ENCODE assay signal across 31 cellular contexts in the genomic region with DNA sequence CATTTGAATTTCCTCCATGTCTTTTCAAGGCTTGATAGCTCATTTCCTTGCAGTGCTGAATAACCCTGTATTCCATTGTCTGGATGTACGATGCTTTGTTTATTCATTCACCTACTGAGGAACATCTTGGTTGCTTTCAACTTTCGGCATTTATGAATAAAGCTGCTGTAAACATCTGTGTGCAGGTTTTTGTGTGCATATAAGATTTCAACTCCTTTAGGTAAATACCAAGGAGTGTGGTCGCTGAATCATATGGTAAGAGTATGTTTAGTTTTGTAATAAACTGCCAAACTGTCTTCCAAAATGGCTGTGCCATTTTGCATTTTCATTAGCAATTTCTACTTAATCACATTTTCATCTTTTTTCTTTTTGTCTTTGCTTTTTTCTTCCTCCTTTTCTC.
"Had no signal": no experiment of that assay in that cellular context is flagged by ENCODE, and none has a peak within 500 bp of the region (broad histone marks: within the 10 kb centered on the region; RNA-seq: fewer than 3 reads in every experiment).

No MANE protein-coding gene starts in this region.

- H3K27ac Mint-ChIP-seq: naive thymus-derived CD8-positive, alpha-beta T cell; natural killer cell treated with Interleukin-12 subunit alpha and Interleukin-12 subunit beta and Interleukin-15 and Interleukin-18, amount 100 ng/mL, for 72 hours; neural progenitor cell; progenitor cell of endocrine pancreas; stimulated activated memory B cell treated with anti-CD40 and anti-IgM and Interleukin-4, amounts not matched to agents 10 μg/mL and 1 μg/mL and 100 μg/mL, for 72 hours; stimulated activated naive CD8-positive, alpha-beta T cell treated with anti-CD3 and anti-CD28 coated beads, Interleukin-15, amount 100 ng/mL, for 72 hours; type B pancreatic cell had no signal

- H3K4me1 Mint-ChIP-seq: neural progenitor cell; stimulated activated memory B cell treated with anti-CD40 and anti-IgM and Interleukin-4, amounts not matched to agents 10 μg/mL and 1 μg/mL and 100 μg/mL, for 72 hours; stimulated activated naive CD8-positive, alpha-beta T cell treated with anti-CD3 and anti-CD28 coated beads, Interleukin-15, amount 100 ng/mL, for 72 hours had no signal

- ATAC-seq: naive thymus-derived CD8-positive, alpha-beta T cell; natural killer cell treated with Interleukin-12 subunit alpha and Interleukin-12 subunit beta and Interleukin-15 and Interleukin-18, amount 100 ng/mL, for 72 hours; psoas muscle; right cardiac atrium; sciatic nerve; stimulated activated memory B cell treated with anti-CD40 and anti-IgM and Interleukin-4, amounts not matched to agents 10 μg/mL and 1 μg/mL and 100 μg/mL, for 72 hours; stimulated activated naive CD8-positive, alpha-beta T cell treated with anti-CD3 and anti-CD28 coated beads, Interleukin-15, amount 100 ng/mL, for 72 hours; stimulated activated naive CD8-positive, alpha-beta T cell treated with anti-CD3 and anti-CD28 coated beads, Interleukin-15, Interleukin-2, amounts not matched to agents 100 U/mL and 50 U/mL, for 24 hours; upper lobe of right lung had no signal

- DNase-seq: naive thymus-derived CD8-positive, alpha-beta T cell; occipital lobe; ovary; posterior cingulate gyrus; psoas muscle; right cardiac atrium; spleen; stimulated activated CD4-positive, alpha-beta T cell treated with anti-CD3 and anti-CD28 coated beads, Interleukin-12 subunit alpha, Interleukin-12 subunit beta, amount 100 ng/mL, for 4 hours; stimulated activated CD4-positive, alpha-beta T cell treated with anti-CD3 and anti-CD28 coated beads, Interleukin-1b, Interleukin-23, amount 100 ng/mL, for 48 hours; stimulated activated CD4-positive, alpha-beta T cell treated with anti-CD3 and anti-CD28 coated beads, Interleukin-4, amount 100 ng/mL, for 1 hour; stimulated activated CD4-positive, alpha-beta T cell treated with anti-CD3 and anti-CD28 coated beads, Interleukin-4, amount 100 ng/mL, for 4 hours; stimulated activated CD8-positive, alpha-beta memory T cell treated with anti-CD3 and anti-CD28 coated beads, Interleukin-4, amount 100 ng/mL, for 48 hours; stimulated activated naive CD4-positive, alpha-beta T cell; stimulated activated naive CD8-positive, alpha-beta T cell treated with anti-CD3 and anti-CD28 coated beads, Interleukin-15, amount 100 ng/mL, for 72 hours; stimulated activated naive CD8-positive, alpha-beta T cell treated with anti-CD3 and anti-CD28 coated beads, Interleukin-15, Interleukin-2, amounts not matched to agents 100 U/mL and 50 U/mL, for 24 hours; substantia nigra; testis; tibial artery; transverse colon; upper lobe of right lung; uterus had no signal

- H3K36me3 Mint-ChIP-seq: naive thymus-derived CD8-positive, alpha-beta T cell; natural killer cell treated with Interleukin-12 subunit alpha and Interleukin-12 subunit beta and Interleukin-15 and Interleukin-18, amount 100 ng/mL, for 72 hours; neural progenitor cell; stimulated activated memory B cell treated with anti-CD40 and anti-IgM and Interleukin-4, amounts not matched to agents 10 μg/mL and 1 μg/mL and 100 μg/mL, for 72 hours; type B pancreatic cell had no signal

- H3K79me2 ChIP-seq: parathyroid adenoma had no signal

- H3K4me1 ChIP-seq: neural progenitor cell, parathyroid adenoma, psoas muscle, suprapubic skin, testis, tibial artery, transverse colon, upper lobe of right lung, uterus had no signal

- H3K27me3 Mint-ChIP-seq: natural killer cell treated with Interleukin-12 subunit alpha and Interleukin-12 subunit beta and Interleukin-15 and Interleukin-18, amount 100 ng/mL, for 72 hours; stimulated activated memory B cell treated with anti-CD40 and anti-IgM and Interleukin-4, amounts not matched to agents 10 μg/mL and 1 μg/mL and 100 μg/mL, for 72 hours had no signal

- H3K36me3 ChIP-seq: neural progenitor cell, ovary, spleen, suprapubic skin, tibial artery, transverse colon, upper lobe of right lung, uterus had no signal

- H3K4me2 ChIP-seq: neural progenitor cell had no signal

- H3K27ac ChIP-seq: neural progenitor cell, ovary, parathyroid adenoma, psoas muscle, skin epidermis, spleen, suprapubic skin, testis, tibial artery, transverse colon, upper lobe of right lung, uterus had no signal

- H3K4me3 ChIP-seq: neural progenitor cell, ovary, psoas muscle, skin epidermis, smooth muscle cell, spleen, suprapubic skin, testis, tibial artery, transverse colon, upper lobe of right lung, uterus had no signal

- H2AFZ ChIP-seq: neural progenitor cell, parathyroid adenoma had no signal

- H3K9me3 ChIP-seq: ovary, psoas muscle, suprapubic skin, transverse colon, upper lobe of right lung, uterus had no signal

- H3K4me3 Mint-ChIP-seq: naive thymus-derived CD8-positive, alpha-beta T cell; natural killer cell treated with Interleukin-12 subunit alpha and Interleukin-12 subunit beta and Interleukin-15 and Interleukin-18, amount 100 ng/mL, for 72 hours; neural progenitor cell; stimulated activated memory B cell treated with anti-CD40 and anti-IgM and Interleukin-4, amounts not matched to agents 10 μg/mL and 1 μg/mL and 100 μg/mL, for 72 hours; stimulated activated naive CD8-positive, alpha-beta T cell treated with anti-CD3 and anti-CD28 coated beads, Interleukin-15, amount 100 ng/mL, for 72 hours; type B pancreatic cell had no signal

- H3K27me3 ChIP-seq: neural progenitor cell, ovary, suprapubic skin, testis, transverse colon, upper lobe of right lung, uterus had no signal
